21 cellular contexts compared by ENCODE assay signal in genomic region chr7:77738382-77738781, GRCh38. TPM values are rescaled to one million over a fixed set of nuclear protein-coding genes. Genes with fewer than 3 reads are reported as not detected.
A peak's percentile ranks its signal among the peaks of the same experiment; 100 is the strongest.
DNase-seq lines count a peak whose midpoint lies in the region; ATAC-seq, FAIRE-seq and TF ChIP-seq lines count a peak whose summit lies in the region.
"Had no signal": no experiment of that assay in that cellular context is flagged by ENCODE, and none has a peak within 500 bp of the region (broad histone marks: within the 10 kb centered on the region; RNA-seq: fewer than 3 reads in every experiment).

No MANE protein-coding gene starts in this region.

- H3K27me3 Mint-ChIP-seq in CD4-positive, CD25-positive, alpha-beta regulatory T cell, result no peaks in the 10 kb centered on the region
- H3K27me3 Mint-ChIP-seq in mesothelial cell of epicardium (ENCODE audit: low read depth), result no peaks in the 10 kb centered on the region
- no peaks in the 10 kb centered on the region for H3K27me3 Mint-ChIP-seq in activated CD8-positive, alpha-beta memory T cell treated with anti-CD3 and anti-CD28 coated beads, Interleukin-2, amount 10 ng/mL, durations not matched to agents 7 days and 5 days

- intact Hi-C loops in GM12878 (cut with micrococcal nuclease; ENCODE audit: unreplicated experiment), result no loop called here

- H3K4me3 ChIP-seq in CD4-positive, CD25-positive, alpha-beta regulatory T cell (ENCODE audit: low read depth, low read length), result no peak overlapping the region
- no peak overlapping the region for H3K4me3 ChIP-seq in GM12878
- H3K4me3 ChIP-seq: BLaER1 had no signal

- no peak overlapping the region for H3K4me3 Mint-ChIP-seq in CD4-positive, CD25-positive, alpha-beta regulatory T cell
- H3K4me3 Mint-ChIP-seq in mesothelial cell of epicardium, result no peak overlapping the region
- H3K4me3 Mint-ChIP-seq in activated CD8-positive, alpha-beta memory T cell treated with anti-CD3 and anti-CD28 coated beads, Interleukin-2, amount 10 ng/mL, durations not matched to agents 7 days and 5 days, result no peak overlapping the region
- H3K4me3 Mint-ChIP-seq: CD8-positive, alpha-beta T cell had no signal

- TF ChIP-seq RAD21 in GM12878 (IDR thresholded peaks at IDR 0.05; ENCODE audit: insufficient read depth, low read depth, low read length), result no peak

- no peak for TF ChIP-seq EP300 in GM12878 (IDR thresholded peaks at IDR 0.05; ENCODE audit: borderline replicate concordance in 1 of 2, control insufficient read depth in 1 of 2, low read depth in 2 of 2, low read length in 2 of 2)

- in situ Hi-C loops in GM12878 (cut with MboI), result no loop called here

- POLR2A ChIA-PET in GM12878 (lab: Charles Lee), result no interaction called here

- TF ChIP-seq CTCF in 22Rv1 (IDR thresholded peaks at IDR 0.05) (no peak), GM12878 (IDR thresholded peaks at IDR 0.05 in 2 of 3, conservative IDR thresholded peaks at IDR 0.05 in 1 of 3; ENCODE audit: control insufficient read depth in 2 of 3, extremely low read depth in 1 of 3, insufficient read depth in 1 of 3, low read depth in 3 of 3, low read length in 3 of 3) (no peak), mesothelial cell of epicardium (IDR thresholded peaks at IDR 0.05; ENCODE audit: unreplicated experiment) (no peak)

- CTCF ChIA-PET in GM12878 (lab: Yijun Ruan, JAX), result no interaction called here
- CTCF ChIA-PET in activated CD8-positive, alpha-beta memory T cell treated with anti-CD3 and anti-CD28 coated beads, Interleukin-2, amount 10 ng/mL, durations not matched to agents 7 days and 5 days (lab: Charles Lee), result no interaction called here

- SMC1A ChIA-PET in GM12878 (lab: Charles Lee; ENCODE audit: uncharacterized antibody, unreplicated experiment), result interaction anchor here (0.8 kb wide), 1 partner anchor 15 kb away, joined by 3 read pairs; no protein-coding TSS in a partner anchor

- H3K36me3 Mint-ChIP-seq in CD4-positive, CD25-positive, alpha-beta regulatory T cell, result peaks cover 23% of the 10 kb centered on the region
- H3K36me3 Mint-ChIP-seq in mesothelial cell of epicardium, result peaks cover 10% of the 10 kb centered on the region
- peaks cover 25% of the 10 kb centered on the region for H3K36me3 Mint-ChIP-seq in activated CD8-positive, alpha-beta memory T cell treated with anti-CD3 and anti-CD28 coated beads, Interleukin-2, amount 10 ng/mL, durations not matched to agents 7 days and 5 days

- H3K4me1 ChIP-seq in CD4-positive, CD25-positive, alpha-beta regulatory T cell (ENCODE audit: control insufficient read depth, insufficient read depth, low read length, poor library complexity, severe bottlenecking), result peaks cover 5% of the 10 kb centered on the region
- no peaks in the 10 kb centered on the region for H3K4me1 ChIP-seq in GM12878 (ENCODE audit: control insufficient read depth, insufficient read depth, low read length)
- H3K4me1 ChIP-seq: BLaER1 had no signal

- H3K36me3 ChIP-seq in CD4-positive, CD25-positive, alpha-beta regulatory T cell (ENCODE audit: control insufficient read depth, insufficient read depth, low read length), result peaks cover 24% of the 10 kb centered on the region
- peaks cover 2 to 16% of the 10 kb centered on the region in 2 experiments; a peak in 3 of 4 replicates for H3K36me3 ChIP-seq in GM12878 (ENCODE audit: control insufficient read depth in 2 of 2, insufficient read depth in 2 of 2, low read length in 1 of 2)

- H3K4me2 ChIP-seq in GM12878 (ENCODE audit: control insufficient read depth, insufficient read depth), result no peak overlapping the region
- H3K4me2 ChIP-seq: BLaER1, KMS-11 had no signal

- peak overlapping the region in 2 of 3 donors; percentile 9 to 34 for H3K27ac Mint-ChIP-seq in CD4-positive, CD25-positive, alpha-beta regulatory T cell
- peak overlapping the region; percentile 47 for H3K27ac Mint-ChIP-seq in mesothelial cell of epicardium
- H3K27ac Mint-ChIP-seq in activated CD8-positive, alpha-beta memory T cell treated with anti-CD3 and anti-CD28 coated beads, Interleukin-2, amount 10 ng/mL, durations not matched to agents 7 days and 5 days, result no peak overlapping the region
- H3K27ac Mint-ChIP-seq: CD8-positive, alpha-beta T cell had no signal

- H4K20me1 ChIP-seq in GM12878 (ENCODE audit: control insufficient read depth, insufficient read depth), result no peaks in the 10 kb centered on the region

- no peaks in the 10 kb centered on the region for H3K9me3 ChIP-seq in CD4-positive, CD25-positive, alpha-beta regulatory T cell (ENCODE audit: control insufficient read depth in 2 of 2, low read length in 2 of 2)
- no peaks in the 10 kb centered on the region for H3K9me3 ChIP-seq in GM12878 (replicated peaks; ENCODE audit: control insufficient read depth, insufficient read depth, low read length)
- H3K9me3 ChIP-seq: BLaER1 had no signal

- H3K27ac ChIP-seq in 22Rv1 (peak overlapping the region; percentile 20; the same call in 1 of the 2 replicates), GM12878 (ENCODE audit: control insufficient read depth, insufficient read depth) (no peak overlapping the region)
- no peak overlapping the region for H3K27ac ChIP-seq in CD4-positive, CD25-positive, alpha-beta regulatory T cell (ENCODE audit: insufficient read depth, low read length, poor library complexity, severe bottlenecking)
- H3K27ac ChIP-seq: BLaER1, KMS-11 had no signal

- TSS peak; percentile 24 for BruUV-seq in GM12878 (replicated peaks; lab: Mats Ljungman, UMichigan)

- no peak for TF ChIP-seq POLR2A in GM12878 (IDR thresholded peaks at IDR 0.05; ENCODE audit: low read depth, low read length)

- peaks cover 13% of the 10 kb centered on the region for H3K79me2 ChIP-seq in GM12878 (ENCODE audit: control insufficient read depth, insufficient read depth, low read length)

- RAD21 ChIA-PET in GM12878 (lab: Charles Lee; ENCODE audit: unreplicated experiment), result no interaction called here

- ATAC-seq in CD4-positive, CD25-positive, alpha-beta regulatory T cell (ENCODE audit: low read depth in 2 of 2), result no peak
- ATAC-seq in GM12878, result no peak
- ATAC-seq in activated CD8-positive, alpha-beta memory T cell treated with anti-CD3 and anti-CD28 coated beads, Interleukin-2, amount 10 ng/mL, durations not matched to agents 7 days and 5 days, result no peak
- ATAC-seq: CD8-positive, alpha-beta T cell had no signal

- H3K4me1 Mint-ChIP-seq in CD4-positive, CD25-positive, alpha-beta regulatory T cell, result peaks cover 16 to 26% (median 21%) of the 10 kb centered on the region in 4 donors
- peaks cover 11% of the 10 kb centered on the region for H3K4me1 Mint-ChIP-seq in mesothelial cell of epicardium
- peaks cover 6% of the 10 kb centered on the region for H3K4me1 Mint-ChIP-seq in activated CD8-positive, alpha-beta memory T cell treated with anti-CD3 and anti-CD28 coated beads, Interleukin-2, amount 10 ng/mL, durations not matched to agents 7 days and 5 days

- H3K9ac ChIP-seq in GM12878 (ENCODE audit: control insufficient read depth, insufficient read depth, low read length), result no peak overlapping the region
- H3K9ac ChIP-seq: BLaER1, KMS-11 had no signal

- H3K27me3 ChIP-seq in CD4-positive, CD25-positive, alpha-beta regulatory T cell (ENCODE audit: control insufficient read depth, insufficient read depth, low read length), result no peaks in the 10 kb centered on the region
- H3K27me3 ChIP-seq in GM12878 (replicated peaks in 1 of 2; ENCODE audit: control insufficient read depth in 2 of 2, insufficient read depth in 2 of 2, low read length in 1 of 2), result no peaks in the 10 kb centered on the region
- H3K27me3 ChIP-seq: BLaER1 had no signal

- whole genome bisulfite sequencing in GM12878 (ENCODE audit: insufficient coverage, insufficient replicate concordance, low lambda C conversion rate, missing lambda C conversion rate), result 100% methylated on average over 1 of the region's 1 CpG

- H3K9me3 Mint-ChIP-seq in CD4-positive, CD25-positive, alpha-beta regulatory T cell, result no peaks in the 10 kb centered on the region
- H3K9me3 Mint-ChIP-seq in mesothelial cell of epicardium, result no peaks in the 10 kb centered on the region
- no peaks in the 10 kb centered on the region for H3K9me3 Mint-ChIP-seq in activated CD8-positive, alpha-beta memory T cell treated with anti-CD3 and anti-CD28 coated beads, Interleukin-2, amount 10 ng/mL, durations not matched to agents 7 days and 5 days (ENCODE audit: low read depth)
- H3K9me3 Mint-ChIP-seq: CD8-positive, alpha-beta T cell had no signal

- no peak for DNase-seq in CD4-positive, CD25-positive, alpha-beta regulatory T cell
- DNase-seq in GM12878 (ENCODE audit: low read depth, low spot score) (no peak), mesothelial cell of epicardium (ENCODE audit: low spot score in 2 of 2, unreplicated experiment in 2 of 2) (no peak), GOT3 (lab: John Stamatoyannopoulos, UW) (no peak), T-helper 1 cell (no peak), RCC 7860 (ENCODE audit: low spot score) (no peak)
- DNase-seq in activated CD8-positive, alpha-beta memory T cell treated with anti-CD3 and anti-CD28 coated beads, Interleukin-2, amount 10 ng/mL, durations not matched to agents 7 days and 5 days, result no peak
- DNase-seq: ACHN; Calu3; CD8-positive, alpha-beta T cell; GDM1; H7; NCI-H1105; NCI-H146; NCI-H2029; NCI-H2227 treated with DMSO at 0.1 percent for 48 hours; NCI-H510A; NCI-H748 treated with DMSO at 0.1 percent for 48 hours had no signal

- no peak overlapping the region for H2AFZ ChIP-seq in GM12878 (ENCODE audit: control insufficient read depth, low read depth, low read length)

- FAIRE-seq in GM12878 (lab: Jason Lieb, UNC) (no peak), RCC 7860 (lab: Jason Lieb, UNC) (no peak)

RNA-seq across cellular contexts. Expression of gene RSBN1L, which starts 42.1 kb away (rescaled TPM):
- 31.8 TPM for total RNA-seq in CD4-positive, CD25-positive, alpha-beta regulatory T cell
- 1 to 10 TPM; 7.3 to 9.8 (median 8.0) TPM for polyA plus RNA-seq in CD4-positive, CD25-positive, alpha-beta regulatory T cell
- total RNA-seq in GM12878 (2013; cell fraction: nucleolus; rRNA removed), result 24.9 and 25.6 TPM in 2 replicates
- total RNA-seq in GM12878 (2014; rRNA removed) (11.4 and 14.3 TPM in 2 replicates), GM12878 (2014; rRNA removed; fragmentation: Illumina TruSeq; extraction: Trizol) (23.7 and 24.8 TPM in 2 replicates), GM12878 (2021) (14.7 and 15.9 TPM in 2 replicates), mesothelial cell of epicardium (23.4 to 26.7 TPM (median 26.5 TPM) in 3 replicates)
- polyA plus RNA-seq in GM12878 (2011; ENCODE audit: low read depth), result 5.2 TPM
- polyA plus RNA-seq in GM12878 (2011; rRNA removed) (17.6 and 21.3 TPM in 2 replicates), GM12878 (2014; fragmentation: Illumina TruSeq; extraction: Trizol) (21.5 and 24.9 TPM in 2 replicates), GM12878 (2014; fragmentation: Nextera tagmentation; extraction: Ambion mirVana) (1 to 10 TPM; 4.6 to 6.9 TPM), GM12878 (2014; rRNA removed) (9.2 and 10.0 TPM in 2 replicates), GM12878 (2016; fragmentation: Nextera tagmentation; extraction: Ambion mirVana) (1 to 10 TPM; 4.5 to 5.2 TPM)
- polyA plus RNA-seq in GM12878 (2011; cell fraction: cytosol; rRNA removed), result 4.6 and 7.6 TPM in 2 replicates
- 8.6 TPM in 2 replicates for polyA plus RNA-seq in GM12878 (2011; cell fraction: nucleus; rRNA removed)
- 9.4 and 12.3 TPM in 2 replicates for polyA plus RNA-seq in GM12878 (2012)
- polyA minus RNA-seq in GM12878 (2011; rRNA and poly(A)+ RNA removed), result 20.5 and 30.3 TPM in 2 replicates
- 6.9 and 13.3 TPM in 2 replicates for polyA minus RNA-seq in GM12878 (2011; cell fraction: cytosol; rRNA and poly(A)+ RNA removed)
- 5.8 and 11.3 TPM in 2 replicates for polyA minus RNA-seq in GM12878 (2011; cell fraction: nucleus; rRNA and poly(A)+ RNA removed)
- total RNA-seq in activated CD8-positive, alpha-beta memory T cell treated with anti-CD3 and anti-CD28 coated beads, Interleukin-2, amount 10 ng/mL, durations not matched to agents 7 days and 5 days, result 10 to 100 TPM; 23.3 to 26.7 TPM

RNA-seq across cellular contexts. Expression of gene TMEM60, which starts 59.9 kb away (rescaled TPM):
- 5.2 TPM for total RNA-seq in CD4-positive, CD25-positive, alpha-beta regulatory T cell
- 10 to 100 TPM; 32.3 to 76.0 (median 55.9) TPM for polyA plus RNA-seq in CD4-positive, CD25-positive, alpha-beta regulatory T cell
- total RNA-seq in GM12878 (2013; cell fraction: nucleolus; rRNA removed), result 7.0 and 7.6 TPM in 2 replicates
- total RNA-seq in GM12878 (2014; rRNA removed), result 15.5 and 21.0 TPM in 2 replicates
- total RNA-seq in GM12878 (2014; rRNA removed; fragmentation: Illumina TruSeq; extraction: Trizol), result 20.1 and 21.3 TPM in 2 replicates
- 12.8 and 13.2 TPM in 2 replicates for total RNA-seq in GM12878 (2021)
- 10.9 TPM for polyA plus RNA-seq in GM12878 (2011; ENCODE audit: low read depth)
- 36.3 and 48.0 TPM in 2 replicates for polyA plus RNA-seq in GM12878 (2011; rRNA removed)
- 12.2 and 14.0 TPM in 2 replicates for polyA plus RNA-seq in GM12878 (2011; cell fraction: cytosol; rRNA removed)
- polyA plus RNA-seq in GM12878 (2011; cell fraction: nucleus; rRNA removed), result 9.8 and 12.7 TPM in 2 replicates
- polyA plus RNA-seq in GM12878 (2012), result 17.0 and 20.6 TPM in 2 replicates
- 20.9 and 24.3 TPM in 2 replicates for polyA plus RNA-seq in GM12878 (2014; fragmentation: Illumina TruSeq; extraction: Trizol)
- polyA plus RNA-seq in GM12878 (2014; fragmentation: Nextera tagmentation; extraction: Ambion mirVana), result 10 to 100 TPM; 75.6 to 94.2 TPM
- 18.8 and 25.7 TPM in 2 replicates for polyA plus RNA-seq in GM12878 (2014; rRNA removed)
- 10 to 100 TPM; 34.8 to 36.0 TPM for polyA plus RNA-seq in GM12878 (2016; fragmentation: Nextera tagmentation; extraction: Ambion mirVana)
- 11.5 and 11.6 TPM in 2 replicates for polyA minus RNA-seq in GM12878 (2011; rRNA and poly(A)+ RNA removed)
- 3.1 and 6.0 TPM in 2 replicates for polyA minus RNA-seq in GM12878 (2011; cell fraction: cytosol; rRNA and poly(A)+ RNA removed)
- polyA minus RNA-seq in GM12878 (2011; cell fraction: nucleus; rRNA and poly(A)+ RNA removed), result 3.4 and 4.4 TPM in 2 replicates
- 14.2 to 17.2 TPM (median 16.5 TPM) in 3 replicates for total RNA-seq in mesothelial cell of epicardium
- total RNA-seq in activated CD8-positive, alpha-beta memory T cell treated with anti-CD3 and anti-CD28 coated beads, Interleukin-2, amount 10 ng/mL, durations not matched to agents 7 days and 5 days, result 10 to 100 TPM; 13.2 to 19.4 TPM
